2 cellular contexts compared by ENCODE assay signal in the genomic region with DNA sequence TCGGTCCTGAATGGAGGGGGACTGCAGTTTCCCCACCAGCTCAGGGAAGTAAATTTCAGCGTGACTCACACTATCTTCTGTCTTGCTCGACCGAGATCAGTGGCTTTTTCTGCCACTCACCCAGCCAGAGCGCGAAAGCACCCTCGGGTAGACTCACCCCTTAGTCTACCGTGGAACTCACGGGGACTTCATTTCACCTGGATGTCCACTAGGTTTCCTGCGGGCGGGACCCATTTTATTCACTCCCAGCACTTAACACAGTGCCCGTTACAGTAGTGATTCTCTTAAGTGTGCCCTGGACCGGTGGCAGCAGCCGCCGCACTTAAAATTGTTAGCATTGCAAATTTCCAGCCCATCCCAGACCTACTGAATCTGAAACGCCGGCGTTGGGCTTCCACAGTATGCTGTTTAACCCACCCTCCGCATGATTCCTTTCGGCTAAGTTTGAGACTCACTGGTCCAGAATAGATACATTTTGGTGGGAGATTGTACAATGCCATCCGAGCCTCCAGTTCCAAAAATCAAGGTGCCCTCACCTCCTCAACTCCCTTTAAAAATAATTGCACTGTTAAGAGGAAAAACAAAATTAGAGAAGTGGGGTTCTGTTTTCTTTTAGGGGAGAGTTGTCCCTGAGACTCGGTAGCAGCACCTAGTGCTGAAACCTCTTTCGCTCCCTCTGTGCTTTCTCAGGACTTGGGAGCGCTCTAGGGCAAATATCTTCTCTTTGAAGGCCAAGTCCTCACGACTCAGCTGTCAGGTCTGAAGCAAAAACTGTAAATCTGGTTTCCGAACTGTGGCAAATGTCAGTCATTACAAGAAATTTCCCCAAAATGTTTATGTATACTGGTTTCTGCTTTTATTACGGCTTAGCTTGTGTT.
TF ChIP-seq lines count a peak whose summit lies in the region.

No MANE protein-coding gene starts in this region.

TF ChIP-seq in SK-N-SH, 30 proteins besides CTCF, POLR2A, EP300 and RAD21:
- TF ChIP-seq JUND (IDR thresholded peaks at IDR 0.05) (no peak), TEAD4 (IDR thresholded peaks at IDR 0.05; ENCODE audit: borderline replicate concordance, insufficient read depth) (no peak), FOXJ3 (CRISPR knock-in tag; IDR thresholded peaks at IDR 0.05) (no peak), TCF12 (IDR thresholded peaks at IDR 0.05) (no peak), SMC3 (IDR thresholded peaks at IDR 0.05; ENCODE audit: low read depth, low read length) (no peak), RFX5 (IDR thresholded peaks at IDR 0.05; ENCODE audit: low read length) (no peak), NFIC (IDR thresholded peaks at IDR 0.05; ENCODE audit: borderline replicate concordance) (no peak), EZH2phosphoT487 (IDR thresholded peaks at IDR 0.05; ENCODE audit: borderline replicate concordance, low read depth) (no peak), POLR2AphosphoS5 (IDR thresholded peaks at IDR 0.05; ENCODE audit: low read depth, low read length) (no peak), RCOR1 (IDR thresholded peaks at IDR 0.05; ENCODE audit: low read length) (no peak), MXI1 (IDR thresholded peaks at IDR 0.05; ENCODE audit: low read depth, low read length) (no peak), GABPA (IDR thresholded peaks at IDR 0.05; ENCODE audit: low read depth) (no peak), FOXM1 (IDR thresholded peaks at IDR 0.05; ENCODE audit: low read depth) (no peak)
- TF ChIP-seq, protein P1, sequence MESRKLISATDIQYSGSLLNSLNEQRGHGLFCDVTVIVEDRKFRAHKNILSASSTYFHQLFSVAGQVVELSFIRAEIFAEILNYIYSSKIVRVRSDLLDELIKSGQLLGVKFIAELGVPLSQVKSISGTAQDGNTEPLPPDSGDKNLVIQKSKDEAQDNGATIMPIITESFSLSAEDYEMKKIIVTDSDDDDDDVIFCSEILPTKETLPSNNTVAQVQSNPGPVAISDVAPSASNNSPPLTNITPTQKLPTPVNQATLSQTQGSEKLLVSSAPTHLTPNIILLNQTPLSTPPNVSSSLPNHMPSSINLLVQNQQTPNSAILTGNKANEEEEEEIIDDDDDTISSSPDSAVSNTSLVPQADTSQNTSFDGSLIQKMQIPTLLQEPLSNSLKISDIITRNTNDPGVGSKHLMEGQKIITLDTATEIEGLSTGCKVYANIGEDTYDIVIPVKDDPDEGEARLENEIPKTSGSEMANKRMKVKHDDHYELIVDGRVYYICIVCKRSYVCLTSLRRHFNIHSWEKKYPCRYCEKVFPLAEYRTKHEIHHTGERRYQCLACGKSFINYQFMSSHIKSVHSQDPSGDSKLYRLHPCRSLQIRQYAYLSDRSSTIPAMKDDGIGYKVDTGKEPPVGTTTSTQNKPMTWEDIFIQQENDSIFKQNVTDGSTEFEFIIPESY (IDR thresholded peaks at IDR 0.05; ENCODE audit: borderline replicate concordance, low read depth): no peak
- TF ChIP-seq, protein P2, sequence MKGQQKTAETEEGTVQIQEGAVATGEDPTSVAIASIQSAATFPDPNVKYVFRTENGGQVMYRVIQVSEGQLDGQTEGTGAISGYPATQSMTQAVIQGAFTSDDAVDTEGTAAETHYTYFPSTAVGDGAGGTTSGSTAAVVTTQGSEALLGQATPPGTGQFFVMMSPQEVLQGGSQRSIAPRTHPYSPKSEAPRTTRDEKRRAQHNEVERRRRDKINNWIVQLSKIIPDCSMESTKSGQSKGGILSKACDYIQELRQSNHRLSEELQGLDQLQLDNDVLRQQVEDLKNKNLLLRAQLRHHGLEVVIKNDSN (IDR thresholded peaks at IDR 0.05; ENCODE audit: borderline replicate concordance, low read depth): no peak
- TF ChIP-seq, protein P3, sequence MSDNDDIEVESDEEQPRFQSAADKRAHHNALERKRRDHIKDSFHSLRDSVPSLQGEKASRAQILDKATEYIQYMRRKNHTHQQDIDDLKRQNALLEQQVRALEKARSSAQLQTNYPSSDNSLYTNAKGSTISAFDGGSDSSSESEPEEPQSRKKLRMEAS (IDR thresholded peaks at IDR 0.05; ENCODE audit: low read depth): no peak

TF ChIP-seq in H1, 55 proteins besides CTCF, POLR2A, EP300 and RAD21:
- TF ChIP-seq SUZ12 (IDR thresholded peaks at IDR 0.05; ENCODE audit: low read length) (peak; percentile 42; the same call in 1 of the 2 replicates), TAF1 (IDR thresholded peaks at IDR 0.05; ENCODE audit: low read depth, low read length) (no peak; the same call in none of the 2 replicates), HDAC2 (IDR thresholded peaks at IDR 0.05; ENCODE audit: borderline replicate concordance in 1 of 2, low read depth in 2 of 2, low read length in 2 of 2) (0 out of 4 replicates have a peak, but pooled peaks of 1 of the 2 experiments have one; percentile 13), RBBP5 (IDR thresholded peaks at IDR 0.05; ENCODE audit: borderline replicate concordance, low read depth, low read length) (no peak), ASH2L (IDR thresholded peaks at IDR 0.05; ENCODE audit: low read length) (peak; percentile 71), SP1 (IDR thresholded peaks at IDR 0.05; ENCODE audit: low read depth, low read length) (no peak)
